In genomic region chr19:47813304-47813994, GRCh38 we compare ENCODE assay signal across 9 cellular contexts. TPM values are rescaled to one million over a fixed set of nuclear protein-coding genes. Genes with fewer than 3 reads are reported as not detected.
DNase-seq lines count a peak whose midpoint lies in the region; ATAC-seq, FAIRE-seq and TF ChIP-seq lines count a peak whose summit lies in the region.
"Had no signal": no experiment of that assay in that cellular context is flagged by ENCODE, and none has a peak within 500 bp of the region (broad histone marks: within the 10 kb centered on the region; RNA-seq: fewer than 3 reads in every experiment).

No MANE protein-coding gene starts in this region.

- H3K4me3 Mint-ChIP-seq in activated CD4-positive, alpha-beta memory T cell treated with anti-CD3 and anti-CD28 coated beads, Interleukin-2, amount 10 ng/mL, durations not matched to agents 7 days and 5 days, result no peak overlapping the region

- peaks cover 4 to 11% of the 10 kb centered on the region in 2 experiments for H3K27me3 ChIP-seq in mesenchymal stem cell (ENCODE audit: control insufficient read depth in 1 of 2, insufficient read depth in 1 of 2, low read length in 2 of 2)

- H3K9me3 Mint-ChIP-seq in activated CD4-positive, alpha-beta memory T cell treated with anti-CD3 and anti-CD28 coated beads, Interleukin-2, amount 10 ng/mL, durations not matched to agents 7 days and 5 days, result no peaks in the 10 kb centered on the region

- H3K18ac ChIP-seq in mesenchymal stem cell (ENCODE audit: low read depth in 1 of 2, low read length in 2 of 2), result no peak overlapping the region

- no peaks in the 10 kb centered on the region for H3K4me1 Mint-ChIP-seq in activated CD4-positive, alpha-beta memory T cell treated with anti-CD3 and anti-CD28 coated beads, Interleukin-2, amount 10 ng/mL, durations not matched to agents 7 days and 5 days

- DNase-seq in A549 (ENCODE audit: low read depth in 1 of 2, low spot score in 1 of 2), result peak; percentile 70 to 85
- peak; percentile 86 for DNase-seq in GM13976 (ENCODE audit: low spot score)
- peak; percentile 80 for DNase-seq in NCI-H69 (lab: John Stamatoyannopoulos, UW)
- peak; percentile 78 for DNase-seq in activated CD4-positive, alpha-beta memory T cell treated with anti-CD3 and anti-CD28 coated beads, Interleukin-2, amount 10 ng/mL, durations not matched to agents 7 days and 5 days
- peak; percentile 75 for DNase-seq in effector CD4-positive, alpha-beta T cell
- DNase-seq in mesenchymal stem cell, result peak; percentile 51
- peak; percentile 78 for DNase-seq in stimulated activated CD8-positive, alpha-beta memory T cell treated with anti-CD3 and anti-CD28 coated beads, Interleukin-4, amount 100 ng/mL, for 24 hours (ENCODE audit: low read depth)

- no peak overlapping the region for H3K23ac ChIP-seq in mesenchymal stem cell (ENCODE audit: low read length in 2 of 2)

- H3K4me3 ChIP-seq in A549, result no peak overlapping the region
- H3K4me3 ChIP-seq in mesenchymal stem cell (ENCODE audit: insufficient read depth in 1 of 2, low read depth in 1 of 2, low read length in 2 of 2), result no peak overlapping the region
- H3K4me3 ChIP-seq: skin epidermis had no signal

- no peak overlapping the region for H2AK5ac ChIP-seq in mesenchymal stem cell (ENCODE audit: low read length, severe bottlenecking)

- ATAC-seq in A549, result peak; percentile 95 to 97
- ATAC-seq in HG03045 (IDR thresholded peaks at IDR 0.05; ENCODE audit: unreplicated experiment), result no peak

- no peak overlapping the region for H4K91ac ChIP-seq in mesenchymal stem cell (ENCODE audit: low read length)

- no peaks in the 10 kb centered on the region; the same call in 2 of the 3 replicates for H3K4me1 ChIP-seq in A549
- H3K4me1 ChIP-seq in mesenchymal stem cell (ENCODE audit: control insufficient read depth, insufficient read depth, low read depth, low read length), result no peaks in the 10 kb centered on the region

- H2BK15ac ChIP-seq in mesenchymal stem cell (ENCODE audit: low read depth, poor library complexity, severe bottlenecking), result no peak overlapping the region

- no peak overlapping the region for H2BK120ac ChIP-seq in mesenchymal stem cell (ENCODE audit: low read depth, low read length)

- H3K36me3 Mint-ChIP-seq in activated CD4-positive, alpha-beta memory T cell treated with anti-CD3 and anti-CD28 coated beads, Interleukin-2, amount 10 ng/mL, durations not matched to agents 7 days and 5 days (ENCODE audit: low read depth), result no peaks in the 10 kb centered on the region

- in situ Hi-C loops in GM13976 (cut with MboI; ENCODE audit: low sequenced_read_pairs, unreplicated experiment), result no loop called here

- no peak overlapping the region for H3K4ac ChIP-seq in mesenchymal stem cell (ENCODE audit: low read depth in 1 of 2, low read length in 2 of 2)

- no peaks in the 10 kb centered on the region for H3K9me3 ChIP-seq in A549
- no peaks in the 10 kb centered on the region for H3K9me3 ChIP-seq in mesenchymal stem cell (ENCODE audit: control insufficient read depth, low read length)

- TF ChIP-seq POLR2A in A549 (IDR thresholded peaks at IDR 0.05; ENCODE audit: low read length), result no peak

- POLR2A ChIA-PET in A549 (lab: Yijun Ruan, JAX), result no interaction called here
- POLR2A ChIA-PET in activated CD4-positive, alpha-beta memory T cell treated with anti-CD3 and anti-CD28 coated beads, Interleukin-2, amount 10 ng/mL, durations not matched to agents 7 days and 5 days (lab: Charles Lee), result no interaction called here

- no peak overlapping the region for H3K14ac ChIP-seq in mesenchymal stem cell (ENCODE audit: low read length in 2 of 2)

- H3K79me1 ChIP-seq in mesenchymal stem cell (replicated peaks; ENCODE audit: low read length, poor library complexity, severe bottlenecking), result no peaks in the 10 kb centered on the region

- CTCF ChIA-PET in A549 (lab: Yijun Ruan, JAX), result interaction anchor here (0.6 to 7.4 kb wide), 23 partner anchors 8 to 311 kb away, joined by 3 to 42 read pairs (median 5); partner anchors contain the start of genes CRX and EHD2
- CTCF ChIA-PET in activated CD4-positive, alpha-beta memory T cell treated with anti-CD3 and anti-CD28 coated beads, Interleukin-2, amount 10 ng/mL, durations not matched to agents 7 days and 5 days (lab: Charles Lee), result interaction anchor here (2.2 kb wide), 1 partner anchor 50 kb away, joined by 11 read pairs; no protein-coding TSS in a partner anchor

- peak; percentile 54 to 63 for TF ChIP-seq RAD21 in A549 (conservative IDR thresholded peaks at IDR 0.05 in 1 of 2, IDR thresholded peaks at IDR 0.05 in 1 of 2)

- no peak overlapping the region for H2AFZ ChIP-seq in mesenchymal stem cell (ENCODE audit: low read depth, low read length)

- no peak for TF ChIP-seq EP300 in A549 (IDR thresholded peaks at IDR 0.05)

- H2BK5ac ChIP-seq in mesenchymal stem cell (ENCODE audit: low read depth, low read length, poor library complexity, severe bottlenecking), result no peak overlapping the region

- WGBS in A549 (ENCODE audit: missing lambda C conversion rate), result 24% methylated on average over 17 of the region's 17 CpGs
- WGBS in mesenchymal stem cell, result 44% methylated on average over 15 of the region's 17 CpGs

- H3K27ac Mint-ChIP-seq in activated CD4-positive, alpha-beta memory T cell treated with anti-CD3 and anti-CD28 coated beads, Interleukin-2, amount 10 ng/mL, durations not matched to agents 7 days and 5 days, result no peak overlapping the region

- no peak overlapping the region for H4K8ac ChIP-seq in mesenchymal stem cell (ENCODE audit: low read length)

- H3K9ac ChIP-seq in mesenchymal stem cell (ENCODE audit: low read length), result no peak overlapping the region

- H3K27me3 Mint-ChIP-seq in activated CD4-positive, alpha-beta memory T cell treated with anti-CD3 and anti-CD28 coated beads, Interleukin-2, amount 10 ng/mL, durations not matched to agents 7 days and 5 days, result no peaks in the 10 kb centered on the region

- no peaks in the 10 kb centered on the region for H3K36me3 ChIP-seq in mesenchymal stem cell (ENCODE audit: control insufficient read depth in 1 of 2, insufficient read depth in 2 of 2, low read depth in 1 of 2, low read length in 2 of 2)

- H3K27ac ChIP-seq in A549, result no peak overlapping the region
- H3K27ac ChIP-seq in mesenchymal stem cell (ENCODE audit: low read length, poor library complexity, severe bottlenecking), result no peak overlapping the region
- H3K27ac ChIP-seq: skin epidermis had no signal

- H3K4me2 ChIP-seq in A549 (peak overlapping the region; percentile 25; the same call in 2 of the 3 replicates), mesenchymal stem cell (ENCODE audit: low read length, poor library complexity, severe bottlenecking) (no peak overlapping the region)

- FAIRE-seq in A549 (lab: Jason Lieb, UNC), result no peak

- TF ChIP-seq CTCF in A549 (IDR thresholded peaks at IDR 0.05) (peak; percentile 80), GM13976 (IDR thresholded peaks at IDR 0.05; ENCODE audit: borderline replicate concordance, control extremely low read depth, extremely low read depth, insufficient read depth, missing control alignments) (peak; percentile 87)

- no peak overlapping the region for H2BK12ac ChIP-seq in mesenchymal stem cell (ENCODE audit: low read length in 2 of 2)

TF ChIP-seq in A549, 52 proteins besides CTCF, POLR2A, EP300 and RAD21:
- TF ChIP-seq SMC3 (IDR thresholded peaks at IDR 0.05) (peak; percentile 61), KDM5A (IDR thresholded peaks at IDR 0.05) (no peak)

RNA-seq across cellular contexts. Expression of gene CRX, which starts 8.3 kb away (rescaled TPM):
- polyA plus RNA-seq in A549 (2011; rRNA removed), result not detected in 2 replicates
- not detected in 2 replicates for polyA plus RNA-seq in A549 (2012; cell fraction: cytosol; rRNA removed)
- not detected in 2 replicates for polyA plus RNA-seq in A549 (2012; cell fraction: nucleus; rRNA removed)
- not detected in 3 replicates for polyA plus RNA-seq in A549 (2017; fragmentation: RNase III; extraction: RNeasy Plus Mini Kit Qiagen cat#74134 plus additional on column Dnase treatment)
- polyA minus RNA-seq in A549 (2011; rRNA and poly(A)+ RNA removed), result not detected in 2 replicates
- total RNA-seq in activated CD4-positive, alpha-beta memory T cell treated with anti-CD3 and anti-CD28 coated beads, Interleukin-2, amount 10 ng/mL, durations not matched to agents 7 days and 5 days, result not detected
- not detected for polyA plus RNA-seq in mesenchymal stem cell (2013, experiment 1 of 2)
- polyA plus RNA-seq in mesenchymal stem cell (2013, experiment 2 of 2), result not detected

RNA-seq across cellular contexts. Expression of gene TPRX1, which starts 9.1 kb away (rescaled TPM):
- polyA plus RNA-seq in A549 (2011; rRNA removed), result not detected in 2 replicates
- polyA plus RNA-seq in A549 (2012; cell fraction: cytosol; rRNA removed), result 0.03 TPM in 1 of 2 replicates, not detected in the other
- not detected in 2 replicates for polyA plus RNA-seq in A549 (2012; cell fraction: nucleus; rRNA removed)
- 0.04 TPM in 1 of 3 replicates, not detected in the others for polyA plus RNA-seq in A549 (2017; fragmentation: RNase III; extraction: RNeasy Plus Mini Kit Qiagen cat#74134 plus additional on column Dnase treatment)
- polyA minus RNA-seq in A549 (2011; rRNA and poly(A)+ RNA removed), result not detected in 2 replicates
- not detected for total RNA-seq in activated CD4-positive, alpha-beta memory T cell treated with anti-CD3 and anti-CD28 coated beads, Interleukin-2, amount 10 ng/mL, durations not matched to agents 7 days and 5 days
- polyA plus RNA-seq in mesenchymal stem cell (2013, experiment 1 of 2), result not detected
- polyA plus RNA-seq in mesenchymal stem cell (2013, experiment 2 of 2), result not detected

RNA-seq across cellular contexts. Expression of gene SELENOW, which starts 34.9 kb away (rescaled TPM):
- 114 and 157 TPM in 2 replicates for polyA plus RNA-seq in A549 (2011; rRNA removed)
- polyA plus RNA-seq in A549 (2012; cell fraction: cytosol; rRNA removed), result 206 and 214 TPM in 2 replicates
- polyA plus RNA-seq in A549 (2012; cell fraction: nucleus; rRNA removed), result 110 and 135 TPM in 2 replicates
- polyA plus RNA-seq in A549 (2017; fragmentation: RNase III; extraction: RNeasy Plus Mini Kit Qiagen cat#74134 plus additional on column Dnase treatment), result 145 to 155 TPM (median 152 TPM) in 3 replicates
- 32.1 and 48.1 TPM in 2 replicates for polyA minus RNA-seq in A549 (2011; rRNA and poly(A)+ RNA removed)
- 100 to 1,000 TPM; 110 to 120 TPM for total RNA-seq in activated CD4-positive, alpha-beta memory T cell treated with anti-CD3 and anti-CD28 coated beads, Interleukin-2, amount 10 ng/mL, durations not matched to agents 7 days and 5 days
- polyA plus RNA-seq in mesenchymal stem cell (2013, experiment 1 of 2), result 370 TPM
- 374 TPM for polyA plus RNA-seq in mesenchymal stem cell (2013, experiment 2 of 2)

RNA-seq across cellular contexts. Expression of gene TPRX2, which starts 45.6 kb away (rescaled TPM):
- polyA plus RNA-seq in A549 (2011; rRNA removed) (not detected in 2 replicates), A549 (2017; fragmentation: RNase III; extraction: RNeasy Plus Mini Kit Qiagen cat#74134 plus additional on column Dnase treatment) (not detected in 3 replicates)
- polyA plus RNA-seq in A549 (2012; cell fraction: cytosol; rRNA removed), result not detected in 2 replicates
- not detected in 2 replicates for polyA plus RNA-seq in A549 (2012; cell fraction: nucleus; rRNA removed)
- not detected in 2 replicates for polyA minus RNA-seq in A549 (2011; rRNA and poly(A)+ RNA removed)
- total RNA-seq in activated CD4-positive, alpha-beta memory T cell treated with anti-CD3 and anti-CD28 coated beads, Interleukin-2, amount 10 ng/mL, durations not matched to agents 7 days and 5 days, result not detected
- polyA plus RNA-seq in mesenchymal stem cell (2013, experiment 1 of 2), result not detected
- polyA plus RNA-seq in mesenchymal stem cell (2013, experiment 2 of 2), result not detected
